In the genomic region with DNA sequence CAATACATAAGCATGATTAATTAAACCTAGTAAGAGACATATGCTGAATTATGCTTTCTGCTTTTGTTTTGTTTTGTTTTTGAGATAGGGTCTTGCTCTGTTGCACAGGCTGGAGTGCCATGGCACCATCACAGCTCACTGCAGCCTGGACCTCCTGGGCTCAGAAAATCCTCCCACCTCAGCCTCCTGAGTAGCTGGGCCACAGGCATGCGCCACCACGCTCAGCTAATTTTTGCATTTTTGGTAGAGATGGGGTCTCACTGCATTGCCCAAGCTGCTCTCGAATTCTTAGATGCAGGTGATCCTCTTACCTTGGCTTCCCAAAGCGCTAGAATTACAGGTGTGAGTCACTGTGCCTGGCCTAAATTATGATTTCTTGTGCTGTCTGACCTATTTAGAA, we compare ENCODE assay signal across 17 cellular contexts.
"Had no signal": no experiment of that assay in that cellular context is flagged by ENCODE, and none has a peak within 500 bp of the region (broad histone marks: within the 10 kb centered on the region; RNA-seq: fewer than 3 reads in every experiment).

No MANE protein-coding gene starts in this region.

- H3K36me3 ChIP-seq: colonic mucosa had no signal

- ATAC-seq: activated T-helper 17 cell treated with anti-CD3 and anti-CD28 coated beads, Interleukin-2, amount 50 U/mL, for 72 hours; left lobe of liver; stimulated activated naive B cell treated with anti-CD40 and anti-IgM and Interleukin-4, amounts not matched to agents 10 μg/mL and 1 μg/mL and 100 μg/mL, for 72 hours had no signal

- H3K9ac ChIP-seq: parathyroid adenoma had no signal

- H3K27me3 Mint-ChIP-seq: activated B cell treated with CpG ODN at 0.5 μM for 24 hours; activated T-helper 17 cell treated with anti-CD3 and anti-CD28 coated beads, Interleukin-2, amount 50 U/mL, for 72 hours; naive B cell; stimulated activated naive B cell treated with anti-CD40 and anti-IgM and Interleukin-4, amounts not matched to agents 10 μg/mL and 1 μg/mL and 100 μg/mL, for 72 hours had no signal

- H3K9me3 ChIP-seq: colonic mucosa, esophagus muscularis mucosa, neutrophil had no signal

- H2AFZ ChIP-seq: parathyroid adenoma had no signal

- DNase-seq: activated B cell treated with CpG ODN at 0.5 μM for 24 hours; activated naive CD4-positive, alpha-beta T cell treated with anti-CD3 and anti-CD28 coated beads, Interleukin-2, amount 50 U/mL, for 16 hours; amygdala; central memory CD4-positive, alpha-beta T cell; colonic mucosa; islet precursor cell; naive B cell; Right ventricle myocardium superior; stimulated activated CD4-positive, alpha-beta T cell treated with anti-CD3 and anti-CD28 coated beads, Interleukin-2, amount 100 ng/mL, for 48 hours; stimulated activated naive B cell treated with anti-CD40 and anti-IgM and Interleukin-4, amounts not matched to agents 10 μg/mL and 1 μg/mL and 100 μg/mL, for 72 hours; trophoblast cell had no signal

- H3K27ac Mint-ChIP-seq: activated B cell treated with CpG ODN at 0.5 μM for 24 hours; naive B cell; stimulated activated naive B cell treated with anti-CD40 and anti-IgM and Interleukin-4, amounts not matched to agents 10 μg/mL and 1 μg/mL and 100 μg/mL, for 72 hours had no signal

- H3K4me3 ChIP-seq: colonic mucosa, esophagus muscularis mucosa, SK-N-MC had no signal

- H3K4me1 ChIP-seq: colonic mucosa had no signal

- H3K4me3 Mint-ChIP-seq: activated B cell treated with CpG ODN at 0.5 μM for 24 hours; stimulated activated naive B cell treated with anti-CD40 and anti-IgM and Interleukin-4, amounts not matched to agents 10 μg/mL and 1 μg/mL and 100 μg/mL, for 72 hours had no signal

- H3K27me3 ChIP-seq: colonic mucosa, esophagus muscularis mucosa, neutrophil had no signal

- H3K9me3 Mint-ChIP-seq: activated B cell treated with CpG ODN at 0.5 μM for 24 hours; activated T-helper 17 cell treated with anti-CD3 and anti-CD28 coated beads, Interleukin-2, amount 50 U/mL, for 72 hours; naive B cell; stimulated activated naive B cell treated with anti-CD40 and anti-IgM and Interleukin-4, amounts not matched to agents 10 μg/mL and 1 μg/mL and 100 μg/mL, for 72 hours had no signal

- H3K27ac ChIP-seq: colonic mucosa, esophagus muscularis mucosa, neutrophil, parathyroid adenoma had no signal
